ENCODE assay signal across 1 cellular context in genomic region chr15:63227689-63228088, GRCh38.
TF ChIP-seq lines count a peak whose summit lies in the region.

No MANE protein-coding gene starts in this region.

TF ChIP-seq in K562, 482 proteins besides CTCF, POLR2A, EP300 and RAD21 (continued from another document):
- no peak for TF ChIP-seq SMARCB1 (IDR thresholded peaks at IDR 0.05; ENCODE audit: insufficient read length, low read depth)
- TF ChIP-seq HLTF (IDR thresholded peaks at IDR 0.05): 0 out of 2 replicates have a peak, but pooled peaks have one; percentile 63
